16 cellular contexts compared by ENCODE assay signal in the genomic region with DNA sequence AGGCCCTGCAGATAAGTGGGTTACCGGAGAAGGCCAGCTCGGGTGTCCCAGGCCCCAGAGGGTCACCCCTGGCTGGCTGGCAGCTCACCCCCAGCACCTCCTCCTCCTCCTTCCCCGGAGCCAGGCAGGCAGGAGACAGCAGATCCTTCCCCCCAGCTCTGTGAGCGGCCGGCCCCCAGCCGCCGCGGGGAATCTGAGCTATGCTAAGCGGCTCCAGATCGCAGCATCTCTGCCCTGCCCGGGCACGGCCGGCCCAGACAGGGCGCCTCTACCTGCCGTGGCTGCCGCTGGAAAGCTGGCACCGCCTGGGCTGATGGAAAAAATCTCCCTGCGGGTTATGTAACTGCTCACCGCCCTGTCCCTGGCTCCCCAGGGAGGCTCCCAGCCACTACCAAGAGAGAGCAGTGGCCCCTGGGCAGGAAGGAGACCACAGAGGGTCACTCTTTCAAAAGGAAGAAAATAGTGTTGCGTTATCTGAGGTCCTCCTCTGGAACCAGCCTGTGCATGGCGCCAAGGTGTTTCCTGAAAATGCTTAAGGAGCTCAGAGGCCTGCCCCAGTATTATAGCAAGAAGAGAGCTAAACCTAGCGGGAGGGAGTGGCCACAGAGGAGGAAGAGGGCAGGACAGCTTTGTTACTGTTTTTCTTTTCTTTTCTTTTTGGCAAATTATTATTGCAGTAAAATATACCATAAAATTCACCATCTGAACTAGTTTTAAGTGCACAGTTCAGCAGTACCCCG.
DNase-seq lines count a peak whose midpoint lies in the region; ATAC-seq, FAIRE-seq and TF ChIP-seq lines count a peak whose summit lies in the region.
"Had no signal": no experiment of that assay in that cellular context is flagged by ENCODE, and none has a peak within 500 bp of the region (broad histone marks: within the 10 kb centered on the region; RNA-seq: fewer than 3 reads in every experiment).

No MANE protein-coding gene starts in this region.

- TF ChIP-seq RAD21 in liver (IDR thresholded peaks at IDR 0.05) (no peak), HepG2 (CRISPR knock-in tag; IDR thresholded peaks at IDR 0.05) (no peak)

- no peaks in the 10 kb centered on the region; the same call in 1 of the 2 replicates for H4K20me1 ChIP-seq in HepG2 (ENCODE audit: insufficient read depth, low read length)

- no peak for TF ChIP-seq POLR2A in HepG2 (IDR thresholded peaks at IDR 0.05; ENCODE audit: insufficient read depth in 1 of 2, low read depth in 2 of 2, low read length in 2 of 2)
- no peak for TF ChIP-seq POLR2A in esophagus muscularis mucosa (IDR thresholded peaks at IDR 0.05; ENCODE audit: low read depth)

- ATAC-seq in HepG2 (no peak), HG03196 (IDR thresholded peaks at IDR 0.05; ENCODE audit: unreplicated experiment) (no peak)

- WGBS in liver = 71% methylated on average over 23 of the region's 23 CpGs
- 99% methylated on average over 9 of the region's 23 CpGs for WGBS in HepG2 (ENCODE audit: low lambda C conversion rate)
- 71% methylated on average over 11 of the region's 23 CpGs for WGBS in esophagus muscularis mucosa

- CTCF ChIA-PET in HepG2 (lab: Yijun Ruan, JAX; ENCODE audit: low intra/inter-chr PET ratio, low total read pairs) = no interaction called here

- DNase-seq in HepG2 (ENCODE audit: low spot score) (no peak), esophagus muscularis mucosa (ENCODE audit: extremely low spot score) (no peak), progenitor cell of endocrine pancreas (ENCODE audit: low spot score, unreplicated experiment) (no peak), foreskin fibroblast (no peak), G401 (ENCODE audit: low spot score) (no peak)
- DNase-seq: activated naive CD8-positive, alpha-beta T cell treated with anti-CD3 and anti-CD28 coated beads for 36 hours; colonic mucosa; NCI-H524 treated with DMSO at 0.1 percent for 48 hours had no signal

- TF ChIP-seq CTCF in liver (IDR thresholded peaks at IDR 0.05; ENCODE audit: low read depth, low read length, missing input control) (no peak), HepG2 (CRISPR knock-in tag; IDR thresholded peaks at IDR 0.05) (no peak), esophagus muscularis mucosa (IDR thresholded peaks at IDR 0.05) (no peak), progenitor cell of endocrine pancreas (IDR thresholded peaks at IDR 0.05; ENCODE audit: unreplicated experiment) (no peak), foreskin fibroblast (IDR thresholded peaks at IDR 0.05; ENCODE audit: low read depth, low read length) (no peak)

- no peak overlapping the region for H3K4me3 Mint-ChIP-seq in progenitor cell of endocrine pancreas (ENCODE audit: low read depth)
- H3K4me3 Mint-ChIP-seq: activated naive CD8-positive, alpha-beta T cell treated with anti-CD3 and anti-CD28 coated beads for 36 hours; neural crest cell had no signal

- H3K4me1 Mint-ChIP-seq in progenitor cell of endocrine pancreas (ENCODE audit: low read depth) = peaks cover 1% of the 10 kb centered on the region
- H3K4me1 Mint-ChIP-seq: activated naive CD8-positive, alpha-beta T cell treated with anti-CD3 and anti-CD28 coated beads for 36 hours had no signal

- FAIRE-seq in HepG2 (lab: Jason Lieb, UNC) = no peak
- FAIRE-seq: D721Med, islet of Langerhans had no signal

- H3K4me2 ChIP-seq in HepG2 (ENCODE audit: low read depth, low read length) = no peak overlapping the region

- H3K79me2 ChIP-seq in HepG2 (ENCODE audit: insufficient read depth, low read length) = no peaks in the 10 kb centered on the region

- peaks cover 0 to 10% (median 4%) of the 10 kb centered on the region in 4 donors for H3K36me3 ChIP-seq in liver (ENCODE audit: control insufficient read depth in 4 of 4, insufficient read depth in 3 of 4, low read depth in 1 of 4, low read length in 3 of 4)
- H3K36me3 ChIP-seq in HepG2 (replicated peaks in 1 of 2; ENCODE audit: control insufficient read depth in 1 of 2, insufficient read depth in 2 of 2, low read length in 2 of 2) = peaks cover 3 to 52% of the 10 kb centered on the region in 2 experiments; a peak in 3 of 5 replicates
- H3K36me3 ChIP-seq in esophagus muscularis mucosa = peaks cover 0 to 35% (median 25%) of the 10 kb centered on the region in 4 donors
- peaks cover 0 to 9% of the 10 kb centered on the region in 2 donors for H3K36me3 ChIP-seq in muscle layer of duodenum (ENCODE audit: control insufficient read depth in 1 of 2, insufficient read depth in 2 of 2, low read length in 2 of 2)
- H3K36me3 ChIP-seq: colonic mucosa, vagina had no signal

- peaks cover 3% of the 10 kb centered on the region for H3K36me3 Mint-ChIP-seq in progenitor cell of endocrine pancreas (ENCODE audit: insufficient read depth)
- H3K36me3 Mint-ChIP-seq: activated naive CD8-positive, alpha-beta T cell treated with anti-CD3 and anti-CD28 coated beads for 36 hours had no signal

- intact Hi-C loops in HepG2 (cut with micrococcal nuclease; ENCODE audit: unreplicated experiment) = no loop called here
- intact Hi-C loops in esophagus muscularis mucosa (cut with DNase I) = no loop called here

- no peak overlapping the region for H2AFZ ChIP-seq in HepG2 (ENCODE audit: low read length)

- H3K27me3 Mint-ChIP-seq in progenitor cell of endocrine pancreas = no peaks in the 10 kb centered on the region

- no TSS peak for BruUV-seq in HepG2 (replicated peaks; lab: Mats Ljungman, UMichigan)

- TF ChIP-seq EP300 in HepG2 (IDR thresholded peaks at IDR 0.05; ENCODE audit: low read depth in 2 of 2, low read length in 2 of 2) (no peak), HepG2 (CRISPR knock-in tag; IDR thresholded peaks at IDR 0.05; ENCODE audit: borderline replicate concordance) (no peak), esophagus muscularis mucosa (IDR thresholded peaks at IDR 0.05) (no peak)

- H3K27me3 ChIP-seq in liver (ENCODE audit: control insufficient read depth in 4 of 4, insufficient read depth in 4 of 4, low read length in 3 of 4) = no peaks in the 10 kb centered on the region
- no peaks in the 10 kb centered on the region for H3K27me3 ChIP-seq in HepG2 (ENCODE audit: control insufficient read depth in 1 of 2, insufficient read depth in 2 of 2, low read length in 2 of 2)
- H3K27me3 ChIP-seq in esophagus muscularis mucosa = no peaks in the 10 kb centered on the region
- no peaks in the 10 kb centered on the region for H3K27me3 ChIP-seq in muscle layer of duodenum (ENCODE audit: low read depth, low read length)
- H3K27me3 ChIP-seq: colonic mucosa, vagina had no signal

- H3K4me1 ChIP-seq in liver (ENCODE audit: control insufficient read depth in 4 of 4, insufficient read depth in 4 of 4, low read length in 3 of 4) = peaks cover 2 to 20% (median 16%) of the 10 kb centered on the region in 4 donors
- no peaks in the 10 kb centered on the region for H3K4me1 ChIP-seq in HepG2 (ENCODE audit: insufficient read depth, low read length)
- peaks cover 49 to 72% (median 62%) of the 10 kb centered on the region in 4 donors for H3K4me1 ChIP-seq in esophagus muscularis mucosa
- peaks cover 0 to 13% of the 10 kb centered on the region in 2 donors for H3K4me1 ChIP-seq in muscle layer of duodenum (ENCODE audit: control insufficient read depth in 1 of 2, insufficient read depth in 2 of 2, low read length in 2 of 2)
- H3K4me1 ChIP-seq: colonic mucosa had no signal

- H3K9ac ChIP-seq in liver (ENCODE audit: low read depth in 1 of 2, low read length in 2 of 2) = no peak overlapping the region
- no peak overlapping the region for H3K9ac ChIP-seq in HepG2 (ENCODE audit: insufficient read depth, low read depth, low read length)

- no peak overlapping the region for H3K4me3 ChIP-seq in liver (ENCODE audit: low read depth in 1 of 3, low read length in 3 of 3)
- no peak overlapping the region for H3K4me3 ChIP-seq in HepG2 (replicated peaks in 1 of 3; ENCODE audit: insufficient read depth in 1 of 3, low read depth in 2 of 3, low read length in 3 of 3)
- no peak overlapping the region for H3K4me3 ChIP-seq in esophagus muscularis mucosa
- no peak overlapping the region for H3K4me3 ChIP-seq in muscle layer of duodenum (ENCODE audit: low read depth in 1 of 2, low read length in 2 of 2)
- H3K4me3 ChIP-seq in foreskin fibroblast (ENCODE audit: low read depth in 1 of 2, low read length in 2 of 2) = no peak overlapping the region
- H3K4me3 ChIP-seq: colonic mucosa, vagina had no signal

- H3K9me3 ChIP-seq in liver (ENCODE audit: control insufficient read depth in 4 of 4, low read length in 3 of 4) (no peaks in the 10 kb centered on the region), HepG2 (ENCODE audit: low read length) (no peaks in the 10 kb centered on the region), esophagus muscularis mucosa (no peaks in the 10 kb centered on the region), muscle layer of duodenum (ENCODE audit: control insufficient read depth in 1 of 2, low read length in 2 of 2) (no peaks in the 10 kb centered on the region)
- H3K9me3 ChIP-seq: colonic mucosa, vagina had no signal

- peaks cover 3% of the 10 kb centered on the region for H3K9me3 Mint-ChIP-seq in progenitor cell of endocrine pancreas (ENCODE audit: low read depth)
- H3K9me3 Mint-ChIP-seq: activated naive CD8-positive, alpha-beta T cell treated with anti-CD3 and anti-CD28 coated beads for 36 hours; neural crest cell had no signal

- H3K27ac Mint-ChIP-seq in progenitor cell of endocrine pancreas = no peak overlapping the region
- H3K27ac Mint-ChIP-seq: activated naive CD8-positive, alpha-beta T cell treated with anti-CD3 and anti-CD28 coated beads for 36 hours had no signal

- H3K27ac ChIP-seq in liver (ENCODE audit: low read depth in 1 of 2, low read length in 2 of 2) = peak overlapping the region in 1 of 2 donors; percentile 40
- no peak overlapping the region for H3K27ac ChIP-seq in HepG2 (ENCODE audit: extremely low read length, insufficient read depth, low read length)
- peak overlapping the region; percentile 74 to 86 (median 79) for H3K27ac ChIP-seq in esophagus muscularis mucosa (replicated peaks in 1 of 4)
- H3K27ac ChIP-seq in muscle layer of duodenum (ENCODE audit: low read length) = peak overlapping the region; percentile 23
- H3K27ac ChIP-seq: colonic mucosa, vagina, VCaP had no signal

- in situ Hi-C loops in HepG2 (cut with HindIII; ENCODE audit: extremely low pct_ligation_motif_present, low pct_unique_long_range_greater_than_20kb) (no loop called here), G401 (cut with HindIII; ENCODE audit: low sequenced_read_pairs) (no loop called here)

- POLR2A ChIA-PET in HepG2 (lab: Yijun Ruan, JAX) = no interaction called here

TF ChIP-seq in liver, 16 proteins besides CTCF, POLR2A, EP300 and RAD21:
- no peak for TF ChIP-seq JUND (IDR thresholded peaks at IDR 0.05)
- peak; percentile 43 for TF ChIP-seq NR2F2 (IDR thresholded peaks at IDR 0.05)

TF ChIP-seq in HepG2, 621 proteins besides CTCF, POLR2A, EP300 and RAD21 (continues in another document):
- TF ChIP-seq PRMT3 (CRISPR knock-in tag; IDR thresholded peaks at IDR 0.05; ENCODE audit: borderline replicate concordance, low read depth) = no peak
- TF ChIP-seq GTF3A (CRISPR knock-in tag; conservative IDR thresholded peaks at IDR 0.05) = no peak
- TF ChIP-seq ESRRA (CRISPR knock-in tag; IDR thresholded peaks at IDR 0.05; ENCODE audit: low read depth) = no peak
- TF ChIP-seq ZNF678 (CRISPR knock-in tag; IDR thresholded peaks at IDR 0.05) = no peak
- TF ChIP-seq ZNF251 (CRISPR knock-in tag; IDR thresholded peaks at IDR 0.05) = no peak
- TF ChIP-seq ZNF317 (CRISPR knock-in tag; IDR thresholded peaks at IDR 0.05) = no peak
- no peak for TF ChIP-seq JDP2 (CRISPR knock-in tag; IDR thresholded peaks at IDR 0.05; ENCODE audit: borderline replicate concordance)
